ENCODE assay signal across 1 cellular context in the genomic region with DNA sequence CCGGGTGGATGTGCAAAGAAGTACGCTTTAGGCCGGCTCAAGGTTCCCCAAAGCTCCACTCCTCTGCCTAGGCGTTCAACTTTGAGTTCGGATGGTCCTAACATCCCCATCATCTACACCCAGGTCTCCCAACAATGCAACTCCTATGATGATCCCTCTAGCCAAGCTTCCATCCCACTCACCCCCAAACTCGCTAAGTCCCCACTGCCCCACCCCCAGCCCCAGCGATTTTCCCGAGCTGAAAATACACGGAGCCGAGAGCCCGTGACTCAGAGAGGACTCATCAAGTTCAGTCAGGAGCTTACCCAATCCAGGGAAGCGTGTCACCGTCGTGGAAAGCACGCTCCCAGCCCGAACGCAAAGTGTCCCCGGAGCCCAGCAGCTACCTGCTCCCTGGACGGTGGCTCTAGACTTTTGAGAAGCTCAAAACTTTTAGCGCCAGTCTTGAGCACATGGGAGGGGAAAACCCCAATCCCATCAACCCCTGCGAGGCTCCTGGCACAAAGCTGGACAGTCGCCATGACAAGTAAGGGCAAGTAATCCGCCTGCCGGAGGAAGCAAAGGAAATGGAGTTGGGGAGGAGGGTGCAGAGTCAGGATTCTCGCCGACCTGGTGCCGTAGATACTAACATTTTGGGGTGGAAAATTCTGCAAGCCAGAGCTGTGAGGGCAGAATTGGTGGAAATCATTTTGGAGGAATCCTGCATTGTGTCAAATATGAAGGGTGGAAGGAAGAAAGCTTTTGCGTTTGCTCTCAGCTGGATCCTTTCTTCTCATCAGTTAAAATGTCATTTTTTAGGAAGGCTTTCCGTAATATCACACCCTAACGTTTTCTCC.
A peak's percentile ranks its signal among the peaks of the same experiment; 100 is the strongest.
TF ChIP-seq lines count a peak whose summit lies in the region.

TP53 (minus strand) TSS at position 419 of the 836 bp plus-strand sequence. CDS start 10,896 bp downstream, outside the sequence.

TF ChIP-seq in HEK293, 187 proteins besides CTCF, POLR2A, EP300 and RAD21 (continued from another document):
- TF ChIP-seq, protein P1, sequence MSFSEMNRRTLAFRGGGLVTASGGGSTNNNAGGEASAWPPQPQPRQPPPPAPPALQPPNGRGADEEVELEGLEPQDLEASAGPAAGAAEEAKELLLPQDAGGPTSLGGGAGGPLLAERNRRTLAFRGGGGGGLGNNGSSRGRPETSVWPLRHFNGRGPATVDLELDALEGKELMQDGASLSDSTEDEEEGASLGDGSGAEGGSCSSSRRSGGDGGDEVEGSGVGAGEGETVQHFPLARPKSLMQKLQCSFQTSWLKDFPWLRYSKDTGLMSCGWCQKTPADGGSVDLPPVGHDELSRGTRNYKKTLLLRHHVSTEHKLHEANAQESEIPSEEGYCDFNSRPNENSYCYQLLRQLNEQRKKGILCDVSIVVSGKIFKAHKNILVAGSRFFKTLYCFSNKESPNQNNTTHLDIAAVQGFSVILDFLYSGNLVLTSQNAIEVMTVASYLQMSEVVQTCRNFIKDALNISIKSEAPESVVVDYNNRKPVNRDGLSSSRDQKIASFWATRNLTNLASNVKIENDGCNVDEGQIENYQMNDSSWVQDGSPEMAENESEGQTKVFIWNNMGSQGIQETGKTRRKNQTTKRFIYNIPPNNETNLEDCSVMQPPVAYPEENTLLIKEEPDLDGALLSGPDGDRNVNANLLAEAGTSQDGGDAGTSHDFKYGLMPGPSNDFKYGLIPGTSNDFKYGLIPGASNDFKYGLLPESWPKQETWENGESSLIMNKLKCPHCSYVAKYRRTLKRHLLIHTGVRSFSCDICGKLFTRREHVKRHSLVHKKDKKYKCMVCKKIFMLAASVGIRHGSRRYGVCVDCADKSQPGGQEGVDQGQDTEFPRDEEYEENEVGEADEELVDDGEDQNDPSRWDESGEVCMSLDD (tag by site-specific recombination; IDR thresholded peaks at IDR 0.05), result peak; percentile 40
- TF ChIP-seq ZNF792 (tag by site-specific recombination; IDR thresholded peaks at IDR 0.05), result no peak
- TF ChIP-seq ZNF747 (tag by site-specific recombination; IDR thresholded peaks at IDR 0.05), result no peak
- TF ChIP-seq ZNF623 (tag by site-specific recombination; IDR thresholded peaks at IDR 0.05), result no peak
- no peak for TF ChIP-seq ZNF548 (tag by site-specific recombination; IDR thresholded peaks at IDR 0.05)
- TF ChIP-seq ZNF596 (tag by site-specific recombination; IDR thresholded peaks at IDR 0.05), result no peak
- peak; percentile 67 for TF ChIP-seq SP2 (tag by site-specific recombination; IDR thresholded peaks at IDR 0.05)
- no peak for TF ChIP-seq ZNF274 (IDR thresholded peaks at IDR 0.05; ENCODE audit: low read length)
- TF ChIP-seq ZNF274 (tag by site-specific recombination; IDR thresholded peaks at IDR 0.05; ENCODE audit: borderline replicate concordance), result no peak
- peak; percentile 98 for TF ChIP-seq ZNF76 (tag by site-specific recombination; IDR thresholded peaks at IDR 0.05; ENCODE audit: borderline replicate concordance, low read depth)
- TF ChIP-seq, protein P2, sequence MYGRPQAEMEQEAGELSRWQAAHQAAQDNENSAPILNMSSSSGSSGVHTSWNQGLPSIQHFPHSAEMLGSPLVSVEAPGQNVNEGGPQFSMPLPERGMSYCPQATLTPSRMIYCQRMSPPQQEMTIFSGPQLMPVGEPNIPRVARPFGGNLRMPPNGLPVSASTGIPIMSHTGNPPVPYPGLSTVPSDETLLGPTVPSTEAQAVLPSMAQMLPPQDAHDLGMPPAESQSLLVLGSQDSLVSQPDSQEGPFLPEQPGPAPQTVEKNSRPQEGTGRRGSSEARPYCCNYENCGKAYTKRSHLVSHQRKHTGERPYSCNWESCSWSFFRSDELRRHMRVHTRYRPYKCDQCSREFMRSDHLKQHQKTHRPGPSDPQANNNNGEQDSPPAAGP (tag by site-specific recombination; IDR thresholded peaks at IDR 0.05), result no peak
- TF ChIP-seq ZNF114 (tag by site-specific recombination; IDR thresholded peaks at IDR 0.05), result no peak
- peak; percentile 9; the same call in 1 of the 2 replicates for TF ChIP-seq ZNF629 (tag by site-specific recombination; IDR thresholded peaks at IDR 0.05)
- TF ChIP-seq ZNF555 (tag by site-specific recombination; conservative IDR thresholded peaks at IDR 0.05), result no peak
TF ChIP-seq in HEK293: peak in this region for 46.
